In genomic region chr3:27591811-27592210, GRCh38 we compare ENCODE assay signal across 9 cellular contexts.
DNase-seq lines count a peak whose midpoint lies in the region; ATAC-seq and TF ChIP-seq lines count a peak whose summit lies in the region.
"Had no signal": no experiment of that assay in that cellular context is flagged by ENCODE, and none has a peak within 500 bp of the region (broad histone marks: within the 10 kb centered on the region; RNA-seq: fewer than 3 reads in every experiment).

No MANE protein-coding gene starts in this region.

- intact Hi-C loops in heart left ventricle (cut with DNase I), result no loop called here
- intact Hi-C loops in left ventricle myocardium superior (cut with micrococcal nuclease), result no loop called here
- intact Hi-C loops in Panc1 (cut with micrococcal nuclease; ENCODE audit: unreplicated experiment), result no loop called here

- H3K4me3 Mint-ChIP-seq in immature natural killer cell, result peak overlapping the region in 3 of 5 donors; percentile 39 to 71 (median 54)

- ATAC-seq in heart left ventricle (no peak), left ventricle myocardium superior (no peak), Panc1 (no peak), upper lobe of left lung (ENCODE audit: low FRiP score in 2 of 2) (no peak)

- H3K9me3 Mint-ChIP-seq in immature natural killer cell, result no peaks in the 10 kb centered on the region

- TF ChIP-seq EP300 in upper lobe of left lung (IDR thresholded peaks at IDR 0.05), result no peak

- 50 to 63% (median 56%) methylated on average over 4 of the region's 4 CpGs for WGBS in heart left ventricle, 4 donors
- 49 to 53% methylated on average over 4 of the region's 4 CpGs for WGBS in upper lobe of left lung, 2 donors

- TF ChIP-seq POLR2A in heart left ventricle (IDR thresholded peaks at IDR 0.05) (no peak), upper lobe of left lung (IDR thresholded peaks at IDR 0.05) (no peak)

- DNase-seq in heart left ventricle (no peak), left ventricle myocardium superior (no peak), Panc1 (ENCODE audit: low read depth, low spot score) (no peak), immature natural killer cell (peak; percentile 10 to 23 (median 17)), upper lobe of left lung (no peak), NCI-H128 (lab: John Stamatoyannopoulos, UW; ENCODE audit: unreplicated experiment) (no peak), HUDEP-2 (lab: John Stamatoyannopoulos, UW; ENCODE audit: unreplicated experiment in 76 of 76) (no peak), NCI-H2227 (lab: John Stamatoyannopoulos, UW; ENCODE audit: unreplicated experiment) (no peak)

- POLR2A ChIA-PET in Panc1 (lab: Charles Lee), result no interaction called here

- H3K4me1 ChIP-seq in heart left ventricle (peaks cover 0 to 58% (median 26%) of the 10 kb centered on the region in 12 donors), Panc1 (ENCODE audit: control insufficient read depth, insufficient read depth, low read length) (peaks cover 34% of the 10 kb centered on the region), upper lobe of left lung (peaks cover 24 to 40% (median 33%) of the 10 kb centered on the region in 4 donors)

- peak overlapping the region; percentile 12 to 75 (median 54) for H3K27ac Mint-ChIP-seq in immature natural killer cell

- H3K4me3 ChIP-seq in heart left ventricle, result no peak overlapping the region
- H3K4me3 ChIP-seq in Panc1 (ENCODE audit: low read depth in 2 of 2, low read length in 2 of 2), result no peak overlapping the region
- H3K4me3 ChIP-seq in upper lobe of left lung, result no peak overlapping the region
- H3K4me3 ChIP-seq: cardiac muscle cell had no signal

- H3K4me1 Mint-ChIP-seq in immature natural killer cell, result peaks cover 27 to 34% of the 10 kb centered on the region in 2 donors

- no peaks in the 10 kb centered on the region for H3K27me3 Mint-ChIP-seq in immature natural killer cell (ENCODE audit: low read depth in 3 of 3)

- no peaks in the 10 kb centered on the region for H3K9me3 ChIP-seq in heart left ventricle
- no peaks in the 10 kb centered on the region for H3K9me3 ChIP-seq in Panc1 (ENCODE audit: control insufficient read depth, insufficient read depth, low read depth, low read length)
- no peaks in the 10 kb centered on the region for H3K9me3 ChIP-seq in upper lobe of left lung

- no TSS peak for BruUV-seq in Panc1 (replicated peaks; lab: Mats Ljungman, UMichigan)

- in situ Hi-C loops in Panc1 (cut with HindIII; ENCODE audit: low pct_unique_long_range_greater_than_20kb, low sequenced_read_pairs), result no loop called here

- H3K36me3 ChIP-seq in heart left ventricle, result no peaks in the 10 kb centered on the region
- no peaks in the 10 kb centered on the region for H3K36me3 ChIP-seq in Panc1 (ENCODE audit: control insufficient read depth, insufficient read depth, low read length)
- H3K36me3 ChIP-seq in upper lobe of left lung, result no peaks in the 10 kb centered on the region
- H3K36me3 ChIP-seq: cardiac muscle cell had no signal

- TF ChIP-seq CTCF in heart left ventricle (IDR thresholded peaks at IDR 0.05), result no peak
- TF ChIP-seq CTCF in Panc1 (IDR thresholded peaks at IDR 0.05), result no peak
- TF ChIP-seq CTCF in upper lobe of left lung (IDR thresholded peaks at IDR 0.05), result no peak

- H3K36me3 Mint-ChIP-seq in immature natural killer cell, result no peaks in the 10 kb centered on the region

- CTCF ChIA-PET in Panc1 (lab: Charles Lee), result no interaction called here

- H3K27ac ChIP-seq in heart left ventricle, result peak overlapping the region in 11 of 12 donors; percentile 54 to 92 (median 73)
- H3K27ac ChIP-seq in Panc1 (ENCODE audit: low read length), result peak overlapping the region; percentile 90
- H3K27ac ChIP-seq in upper lobe of left lung, result peak overlapping the region; percentile 52 to 79 (median 58)
- H3K27ac ChIP-seq: cardiac muscle cell had no signal

- H3K27me3 ChIP-seq in heart left ventricle, result no peaks in the 10 kb centered on the region
- no peaks in the 10 kb centered on the region for H3K27me3 ChIP-seq in Panc1 (ENCODE audit: control insufficient read depth, insufficient read depth, low read length)
- H3K27me3 ChIP-seq in upper lobe of left lung, result no peaks in the 10 kb centered on the region
- H3K27me3 ChIP-seq: cardiac muscle cell had no signal

Comparison
In these comparisons a context has a peak if more than half of its experiments do, and no peak if none do; other contexts are left out.
1. DNase-seq: peak in immature natural killer cell (3 of 3); none in heart left ventricle (0 of 5), left ventricle myocardium superior (single experiment), Panc1 (single experiment), upper lobe of left lung (0 of 2), NCI-H128 (single experiment), HUDEP-2 (0 of 76) and NCI-H2227 (single experiment).
2. Peak in every context shown above with its lines, with median percentiles within 50 percentile points of each other: H3K27ac ChIP-seq.